In the genomic region with DNA sequence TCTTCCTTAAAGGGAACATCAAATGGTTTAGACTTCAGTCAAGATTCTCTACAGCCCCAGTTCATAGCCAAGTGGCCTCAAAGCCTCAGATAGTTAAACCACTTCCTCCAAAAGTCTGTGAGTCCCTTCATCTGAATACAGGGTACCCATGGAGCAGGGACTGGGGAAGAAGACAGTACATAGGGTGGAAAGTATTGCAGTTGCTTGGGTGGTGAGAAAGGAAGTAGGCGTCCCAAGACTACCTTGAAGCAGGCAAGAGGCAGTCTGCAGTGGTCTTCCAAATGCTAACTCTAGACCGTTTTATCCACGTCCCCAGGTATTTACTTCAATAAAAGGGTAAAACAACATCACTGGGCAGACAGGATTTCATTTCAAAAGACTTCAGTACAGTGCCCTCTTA, we compare ENCODE assay signal across 8 cellular contexts. TPM values are rescaled to one million over a fixed set of nuclear protein-coding genes. Genes with fewer than 3 reads are reported as not detected.
DNase-seq lines count a peak whose midpoint lies in the region; ATAC-seq and TF ChIP-seq lines count a peak whose summit lies in the region.

No MANE protein-coding gene starts in this region.

- peak overlapping the region; percentile 30 for H3K27ac ChIP-seq in cardiac muscle cell
- peak overlapping the region; percentile 76 to 95 (median 86) for H3K27ac ChIP-seq in esophagus squamous epithelium
- H3K27ac ChIP-seq in gastrocnemius medialis: peak overlapping the region; percentile 36 to 79 (median 70)

- H3K36me3 ChIP-seq in cardiac muscle cell (no peaks in the 10 kb centered on the region), esophagus squamous epithelium (no peaks in the 10 kb centered on the region), gastrocnemius medialis (no peaks in the 10 kb centered on the region)

- peaks cover 21% of the 10 kb centered on the region for H3K27me3 ChIP-seq in cardiac muscle cell
- peaks cover 0 to 42% (median 0%) of the 10 kb centered on the region in 4 donors for H3K27me3 ChIP-seq in esophagus squamous epithelium
- peaks cover 0 to 33% (median 15%) of the 10 kb centered on the region in 3 donors for H3K27me3 ChIP-seq in gastrocnemius medialis

- H3K4me1 ChIP-seq in cardiac muscle cell (ENCODE audit: low read depth) (peaks cover 20% of the 10 kb centered on the region), esophagus squamous epithelium (peaks cover 10 to 57% (median 11%) of the 10 kb centered on the region in 3 donors), gastrocnemius medialis (peaks cover 4 to 5% of the 10 kb centered on the region in 2 donors)

- TF ChIP-seq CTCF in cardiac muscle cell (IDR thresholded peaks at IDR 0.05; ENCODE audit: low read depth, low read length) (no peak), esophagus squamous epithelium (IDR thresholded peaks at IDR 0.05) (no peak), gastrocnemius medialis (IDR thresholded peaks at IDR 0.05 in 4 of 5, conservative IDR thresholded peaks at IDR 0.05 in 1 of 5) (no peak)

- H3K9me3 ChIP-seq in cardiac muscle cell (ENCODE audit: low read depth): no peaks in the 10 kb centered on the region
- no peaks in the 10 kb centered on the region for H3K9me3 ChIP-seq in esophagus squamous epithelium
- no peaks in the 10 kb centered on the region for H3K9me3 ChIP-seq in gastrocnemius medialis

- peak overlapping the region; percentile 96 for H3K4me3 ChIP-seq in cardiac muscle cell
- peak overlapping the region; percentile 49 to 86 (median 66) for H3K4me3 ChIP-seq in esophagus squamous epithelium
- peak overlapping the region; percentile 46 to 72 (median 60) for H3K4me3 ChIP-seq in gastrocnemius medialis

- DNase-seq in cardiac muscle cell (ENCODE audit: low read depth in 1 of 2, low spot score in 1 of 2) (no peak), Right ventricle myocardium superior (no peak), UCSD-AML1 (lab: John Stamatoyannopoulos, UW; ENCODE audit: unreplicated experiment) (peak; percentile 28), esophagus squamous epithelium (lab: John Stamatoyannopoulos, UW) (no peak), gastrocnemius medialis (no peak), NCI-H1694 treated with DMSO at 0.1 percent for 48 hours (lab: John Stamatoyannopoulos, UW) (no peak), RKO (ENCODE audit: low spot score) (no peak)

- in situ Hi-C loops in gastrocnemius medialis (cut with MboI; ENCODE audit: low sequenced_read_pairs in 4 of 4): loop anchor here in 1 of 4 donors (25.0 kb wide), 1 partner anchor 134 kb away; no protein-coding TSS in a partner anchor

- no peak for ATAC-seq in Right ventricle myocardium superior (ENCODE audit: poor library complexity)
- no peak for ATAC-seq in gastrocnemius medialis
- ATAC-seq in HG02642 (IDR thresholded peaks at IDR 0.05; ENCODE audit: poor library complexity, unreplicated experiment): no peak

- intact Hi-C loops in Right ventricle myocardium superior (cut with DNase I): loop anchor here (10.0 kb wide), 1 partner anchor 124 kb away; no protein-coding TSS in a partner anchor
- intact Hi-C loops in esophagus squamous epithelium (cut with DNase I): loop anchor here (10.0 kb wide), 1 partner anchor 124 kb away; no protein-coding TSS in a partner anchor
- intact Hi-C loops in gastrocnemius medialis (cut with DNase I; ENCODE audit: low total_unique reads): loop anchor here (5.0 to 10.0 kb wide), 4 partner anchors 126 to 994 kb away; a partner anchor contains a TSS

- WGBS in esophagus squamous epithelium, 2 donors: 51 to 70% methylated on average over 3 of the region's 3 CpGs

- TF ChIP-seq POLR2A in esophagus squamous epithelium (IDR thresholded peaks at IDR 0.05) (peak in 1 of 4 donors; percentile 30), gastrocnemius medialis (IDR thresholded peaks at IDR 0.05) (no peak)

RNA-seq across cellular contexts. Expression of a gene that starts 2.0 kb away (rescaled TPM):
- total RNA-seq in cardiac muscle cell: 90.5 and 95.7 TPM in 2 replicates
- 87.0 and 104 TPM in 2 replicates for polyA plus RNA-seq in cardiac muscle cell
- total RNA-seq in Right ventricle myocardium superior: 40.6 TPM
- 10 to 100 TPM; 11.8 to 54.6 (median 21.4) TPM for total RNA-seq in esophagus squamous epithelium
- total RNA-seq in gastrocnemius medialis: 10 to 100 TPM in 3 of 4 donors, 1 to 10 TPM in 1; 9.2 to 36.8 (median 17.0) TPM

Comparison
In these comparisons a context has a peak if more than half of its experiments do, and no peak if none do; other contexts are left out.
1. H3K27ac ChIP-seq: peak in every context shown above with its lines; median percentile 86 in esophagus squamous epithelium; 70 in gastrocnemius medialis; 30 in cardiac muscle cell.